Comparison of ENCODE assay signal across 8 cellular contexts in genomic region chr11:45859661-45860140, GRCh38. TPM values are rescaled to one million over a fixed set of nuclear protein-coding genes. Genes with fewer than 3 reads are reported as not detected.
A peak's percentile ranks its signal among the peaks of the same experiment; 100 is the strongest.
DNase-seq lines count a peak whose midpoint lies in the region; ATAC-seq, FAIRE-seq and TF ChIP-seq lines count a peak whose summit lies in the region.

No MANE protein-coding gene starts in this region.

- H3K9me3 ChIP-seq in endothelial cell of umbilical vein (replicated peaks; ENCODE audit: control insufficient read depth, insufficient read depth, low read length): no peaks in the 10 kb centered on the region

- ATAC-seq in GM21619 (IDR thresholded peaks at IDR 0.05; ENCODE audit: unreplicated experiment): no peak
- ATAC-seq in HG03520 (IDR thresholded peaks at IDR 0.05; ENCODE audit: unreplicated experiment): no peak
- no peak for ATAC-seq in HG03521 (IDR thresholded peaks at IDR 0.05; ENCODE audit: unreplicated experiment)

- no peaks in the 10 kb centered on the region for H3K9me1 ChIP-seq in endothelial cell of umbilical vein (replicated peaks; ENCODE audit: control insufficient read depth, extremely low read depth, insufficient read depth, low read length)

- no peak overlapping the region for H3K4me2 ChIP-seq in endothelial cell of umbilical vein (ENCODE audit: insufficient read depth, low read length)

- H3K27ac ChIP-seq in endothelial cell of umbilical vein (ENCODE audit: insufficient read depth, low read depth, low read length): no peak overlapping the region

- H3K79me2 ChIP-seq in endothelial cell of umbilical vein (ENCODE audit: control insufficient read depth, insufficient read depth, low read length): no peaks in the 10 kb centered on the region

- FAIRE-seq in endothelial cell of umbilical vein (lab: Jason Lieb, UNC): no peak

- no peaks in the 10 kb centered on the region for H3K27me3 ChIP-seq in endothelial cell of umbilical vein (ENCODE audit: control insufficient read depth in 2 of 2, insufficient read depth in 2 of 2, low read length in 2 of 2)

- DNase-seq in AG08396 (ENCODE audit: low spot score): peak; percentile 95
- peak; percentile 92 for DNase-seq in NCI-H2171 (lab: John Stamatoyannopoulos, UW)
- peak; percentile 85 for DNase-seq in endothelial cell of umbilical vein (ENCODE audit: low read depth, low spot score)
- peak; percentile 77 for DNase-seq in middle frontal gyrus (ENCODE audit: extremely low spot score, low spot score)
- DNase-seq in SIG-M5 (lab: John Stamatoyannopoulos, UW): no peak

- no TSS peak for BruUV-seq in endothelial cell of umbilical vein (replicated peaks; lab: Mats Ljungman, UMichigan)

- CTCF ChIA-PET in endothelial cell of umbilical vein (lab: Charles Lee): interaction anchor here (0.9 to 1.7 kb wide), 4 partner anchors 9 to 18 kb away, joined by 3 to 5 read pairs (median 4); no protein-coding TSS in a partner anchor

- H3K36me3 ChIP-seq in endothelial cell of umbilical vein (ENCODE audit: control insufficient read depth in 2 of 2, extremely low read depth in 1 of 2, insufficient read depth in 2 of 2, low read length in 2 of 2): peaks cover 0 to 12% of the 10 kb centered on the region in 2 experiments

- H3K4me3 ChIP-seq in endothelial cell of umbilical vein (replicated peaks in 1 of 3; ENCODE audit: insufficient read depth in 1 of 3, low read depth in 1 of 3, low read length in 3 of 3): no peak overlapping the region

- H3K4me1 ChIP-seq in endothelial cell of umbilical vein (ENCODE audit: control insufficient read depth, extremely low read depth, insufficient read depth, low read length): peaks cover 28% of the 10 kb centered on the region

- TF ChIP-seq POLR2A in endothelial cell of umbilical vein (IDR thresholded peaks at IDR 0.05; ENCODE audit: low read depth, low read length): no peak

- POLR2A ChIA-PET in endothelial cell of umbilical vein (lab: Charles Lee): interaction anchor here (0.7 kb wide), 1 partner anchor 713 kb away, joined by 3 read pairs; no protein-coding TSS in a partner anchor

- H4K20me1 ChIP-seq in endothelial cell of umbilical vein (replicated peaks; ENCODE audit: control insufficient read depth, extremely low read depth, insufficient read depth, low read length): no peaks in the 10 kb centered on the region

- H3K9ac ChIP-seq in endothelial cell of umbilical vein (replicated peaks; ENCODE audit: extremely low read depth, insufficient read depth, low read length): no peak overlapping the region

- no peak for TF ChIP-seq CTCF in endothelial cell of umbilical vein (IDR thresholded peaks at IDR 0.05; ENCODE audit: extremely low read depth in 1 of 2, insufficient read depth in 1 of 2, low read depth in 1 of 2, low read length in 2 of 2)

- H2AFZ ChIP-seq in endothelial cell of umbilical vein (ENCODE audit: low read depth, low read length): no peak overlapping the region

- dilution Hi-C loops in endothelial cell of umbilical vein (cut with MboI; ENCODE audit: extremely low pct_ligation_motif_present, low sequenced_read_pairs): no loop called here

- intact Hi-C loops in endothelial cell of umbilical vein (cut with micrococcal nuclease): no loop called here

TF ChIP-seq in endothelial cell of umbilical vein, 7 proteins besides CTCF, POLR2A, EP300 and RAD21:
- no peak for TF ChIP-seq FOS (IDR thresholded peaks at IDR 0.05; ENCODE audit: borderline replicate concordance, insufficient read depth, low read length)
- TF ChIP-seq JUN (IDR thresholded peaks at IDR 0.05; ENCODE audit: borderline replicate concordance, insufficient read depth, insufficient read length, low read depth): no peak
- TF ChIP-seq MAX (IDR thresholded peaks at IDR 0.05; ENCODE audit: insufficient read depth, insufficient read length): no peak
- no peak for TF ChIP-seq GATA2 (IDR thresholded peaks at IDR 0.05; ENCODE audit: insufficient read depth, insufficient read length, low read depth, low read length)
- no peak for TF ChIP-seq POLR2AphosphoS5 (IDR thresholded peaks at IDR 0.05; ENCODE audit: insufficient read depth, low read depth, low read length)
- no peak for TF ChIP-seq EZH2 (IDR thresholded peaks at IDR 0.05; ENCODE audit: borderline replicate concordance, low read depth, low read length, severe bottlenecking)
TF ChIP-seq in endothelial cell of umbilical vein: peak in this region for 0.

RNA-seq across cellular contexts. Expression of gene CRY2, which starts 12.4 kb away (rescaled TPM):
- total RNA-seq in endothelial cell of umbilical vein: 8.8 and 11.7 TPM in 2 replicates
- 7.1 and 7.7 TPM in 2 replicates for polyA plus RNA-seq in endothelial cell of umbilical vein
- 3.9 and 4.2 TPM in 2 replicates for polyA plus RNA-seq in endothelial cell of umbilical vein (2011; cell fraction: cytosol; rRNA removed)
- polyA plus RNA-seq in endothelial cell of umbilical vein (2011; cell fraction: nucleus; rRNA removed): 23.2 and 24.2 TPM in 2 replicates
- polyA plus RNA-seq in endothelial cell of umbilical vein (2012): 4.5 and 6.4 TPM in 2 replicates
- polyA minus RNA-seq in endothelial cell of umbilical vein: 18.9 and 21.8 TPM in 2 replicates
- polyA minus RNA-seq in endothelial cell of umbilical vein (2011; cell fraction: cytosol; rRNA and poly(A)+ RNA removed): 6.7 TPM
- polyA minus RNA-seq in endothelial cell of umbilical vein (2011; cell fraction: nucleus; rRNA and poly(A)+ RNA removed): 20.3 and 22.4 TPM in 2 replicates

RNA-seq across cellular contexts. Expression of gene MAPK8IP1, which starts 25.8 kb away (rescaled TPM):
- total RNA-seq in endothelial cell of umbilical vein: 4.8 and 5.3 TPM in 2 replicates
- polyA plus RNA-seq in endothelial cell of umbilical vein: 4.1 and 6.8 TPM in 2 replicates
- polyA plus RNA-seq in endothelial cell of umbilical vein (2011; cell fraction: cytosol; rRNA removed): 3.2 and 3.9 TPM in 2 replicates
- polyA plus RNA-seq in endothelial cell of umbilical vein (2011; cell fraction: nucleus; rRNA removed): 2.5 and 2.8 TPM in 2 replicates
- 3.8 and 4.9 TPM in 2 replicates for polyA plus RNA-seq in endothelial cell of umbilical vein (2012)
- 2.3 and 2.9 TPM in 2 replicates for polyA minus RNA-seq in endothelial cell of umbilical vein
- polyA minus RNA-seq in endothelial cell of umbilical vein (2011; cell fraction: cytosol; rRNA and poly(A)+ RNA removed): 1.1 TPM
- polyA minus RNA-seq in endothelial cell of umbilical vein (2011; cell fraction: nucleus; rRNA and poly(A)+ RNA removed): 1.3 TPM in 2 replicates

RNA-seq across cellular contexts. Expression of gene FREY1, which starts 47.4 kb away (rescaled TPM):
- 1.1 and 1.4 TPM in 2 replicates for total RNA-seq in endothelial cell of umbilical vein
- polyA plus RNA-seq in endothelial cell of umbilical vein: 0.53 and 0.84 TPM in 2 replicates
- polyA plus RNA-seq in endothelial cell of umbilical vein (2011; cell fraction: cytosol; rRNA removed): 0.20 and 0.30 TPM in 2 replicates
- 2.9 and 4.5 TPM in 2 replicates for polyA plus RNA-seq in endothelial cell of umbilical vein (2011; cell fraction: nucleus; rRNA removed)
- 0.33 TPM in 1 of 2 replicates, not detected in the other for polyA plus RNA-seq in endothelial cell of umbilical vein (2012)
- polyA minus RNA-seq in endothelial cell of umbilical vein: 1.2 and 3.4 TPM in 2 replicates
- not detected for polyA minus RNA-seq in endothelial cell of umbilical vein (2011; cell fraction: cytosol; rRNA and poly(A)+ RNA removed)
- 6.7 and 13.2 TPM in 2 replicates for polyA minus RNA-seq in endothelial cell of umbilical vein (2011; cell fraction: nucleus; rRNA and poly(A)+ RNA removed)

RNA-seq across cellular contexts. Expression of gene SLC35C1, which starts 54.8 kb away (rescaled TPM):
- total RNA-seq in endothelial cell of umbilical vein: 17.1 and 19.8 TPM in 2 replicates
- 8.5 and 10.5 TPM in 2 replicates for polyA plus RNA-seq in endothelial cell of umbilical vein
- 7.7 and 9.1 TPM in 2 replicates for polyA plus RNA-seq in endothelial cell of umbilical vein (2011; cell fraction: cytosol; rRNA removed)
- polyA plus RNA-seq in endothelial cell of umbilical vein (2011; cell fraction: nucleus; rRNA removed): 3.2 and 5.4 TPM in 2 replicates
- 17.4 and 21.6 TPM in 2 replicates for polyA plus RNA-seq in endothelial cell of umbilical vein (2012)
- 9.3 and 13.4 TPM in 2 replicates for polyA minus RNA-seq in endothelial cell of umbilical vein
- 10.5 TPM for polyA minus RNA-seq in endothelial cell of umbilical vein (2011; cell fraction: cytosol; rRNA and poly(A)+ RNA removed)
- polyA minus RNA-seq in endothelial cell of umbilical vein (2011; cell fraction: nucleus; rRNA and poly(A)+ RNA removed): 5.6 and 6.1 TPM in 2 replicates

RNA-seq across cellular contexts. Expression of gene PEX16, which starts 58.0 kb away (rescaled TPM):
- total RNA-seq in endothelial cell of umbilical vein: 25.7 and 27.4 TPM in 2 replicates
- 32.2 and 36.8 TPM in 2 replicates for polyA plus RNA-seq in endothelial cell of umbilical vein
- 22.2 and 27.6 TPM in 2 replicates for polyA plus RNA-seq in endothelial cell of umbilical vein (2011; cell fraction: cytosol; rRNA removed)
- polyA plus RNA-seq in endothelial cell of umbilical vein (2011; cell fraction: nucleus; rRNA removed): 43.7 and 47.3 TPM in 2 replicates
- 18.1 and 27.9 TPM in 2 replicates for polyA plus RNA-seq in endothelial cell of umbilical vein (2012)
- 14.1 and 19.1 TPM in 2 replicates for polyA minus RNA-seq in endothelial cell of umbilical vein
- polyA minus RNA-seq in endothelial cell of umbilical vein (2011; cell fraction: cytosol; rRNA and poly(A)+ RNA removed): 26.3 TPM
- 13.8 and 21.0 TPM in 2 replicates for polyA minus RNA-seq in endothelial cell of umbilical vein (2011; cell fraction: nucleus; rRNA and poly(A)+ RNA removed)
